ENCODE assay signal across 8 cellular contexts in the genomic region with DNA sequence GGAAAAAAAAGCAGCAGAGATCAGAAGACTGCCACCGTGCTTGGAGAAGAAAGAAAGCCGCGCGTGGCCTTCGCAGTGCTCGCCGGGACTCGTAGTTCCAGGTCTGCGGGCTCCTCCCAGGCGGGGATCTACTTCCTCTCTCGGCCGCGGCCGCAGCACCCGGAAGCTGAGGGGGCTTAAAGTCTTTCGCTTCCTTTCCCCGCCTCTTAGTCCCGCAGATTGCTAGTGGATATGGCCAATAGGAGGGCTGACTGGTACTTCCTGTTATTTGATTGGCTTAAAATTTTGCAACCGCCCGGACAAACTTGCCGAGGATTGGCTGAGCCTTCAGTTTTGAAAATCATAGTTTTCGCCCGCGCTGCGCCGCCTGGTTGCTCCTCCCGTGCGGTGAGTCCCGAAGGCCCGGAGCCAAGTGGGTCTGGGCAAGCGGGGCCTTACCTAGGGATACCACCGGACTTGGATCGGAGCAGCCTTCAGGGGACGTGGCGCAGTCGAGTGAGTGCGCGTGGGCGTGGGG. TPM values are rescaled to one million over a fixed set of nuclear protein-coding genes. Genes with fewer than 3 reads are reported as not detected.
DNase-seq lines count a peak whose midpoint lies in the region; ATAC-seq and TF ChIP-seq lines count a peak whose summit lies in the region.

A gene (plus strand): TSS at position 343 of the 517 bp plus-strand sequence. CDS start 4,151 bp downstream, outside the sequence.

- intact Hi-C loops in dorsolateral prefrontal cortex (cut with DNase I) = loop anchor here in 1 of 2 donors (1.0 kb wide), 1 partner anchor 11 kb away; no protein-coding TSS in a partner anchor

- peak within 1 kb of the TSS; percentile 49 to 71 for H3K9ac ChIP-seq in liver (ENCODE audit: low read depth in 1 of 2, low read length in 2 of 2)

- TF ChIP-seq CTCF in dorsolateral prefrontal cortex (IDR thresholded peaks at IDR 0.05 in 54 of 56, conservative IDR thresholded peaks at IDR 0.05 in 2 of 56; ENCODE audit: low read depth in 1 of 56, partially characterized antibody in 56 of 56) (peak in 43 of 56 donors; percentile 7 to 65 (median 36)), liver (IDR thresholded peaks at IDR 0.05; ENCODE audit: low read depth, low read length, missing input control) (peak; percentile 10)

- no peaks in the 10 kb centered on the region for H3K27me3 ChIP-seq in dorsolateral prefrontal cortex
- H3K27me3 ChIP-seq in liver (ENCODE audit: control insufficient read depth in 4 of 4, insufficient read depth in 4 of 4, low read length in 3 of 4) = no peaks in the 10 kb centered on the region

- H3K36me3 ChIP-seq in liver (ENCODE audit: control insufficient read depth in 4 of 4, insufficient read depth in 3 of 4, low read depth in 1 of 4, low read length in 3 of 4) = peaks cover 0 to 6% (median 0%) of the 10 kb centered on the region in 4 donors

- ATAC-seq in GM19397 (IDR thresholded peaks at IDR 0.05; ENCODE audit: unreplicated experiment) = peak; percentile 89
- ATAC-seq in HG03571 (IDR thresholded peaks at IDR 0.05; ENCODE audit: unreplicated experiment) = peak; percentile 87

- under 1% methylated on average over 39 of the region's 39 CpGs for WGBS in liver

- H3K4me3 ChIP-seq in dorsolateral prefrontal cortex (peak within 1 kb of the TSS; percentile 67 to 100 (median 92)), liver (ENCODE audit: low read depth in 1 of 3, low read length in 3 of 3) (peak within 1 kb of the TSS; percentile 72 to 96 (median 89))

- peak within 1 kb of the TSS in 52 of 59 donors; percentile 0 to 87 (median 62) for H3K27ac ChIP-seq in dorsolateral prefrontal cortex
- peak within 1 kb of the TSS; percentile 9 to 42 for H3K27ac ChIP-seq in liver (ENCODE audit: low read depth in 1 of 2, low read length in 2 of 2)

- H3K9me3 ChIP-seq in liver (ENCODE audit: control insufficient read depth in 4 of 4, low read length in 3 of 4) = no peaks in the 10 kb centered on the region

- peaks cover 0 to 17% (median 9%) of the 10 kb centered on the region in 4 donors for H3K4me1 ChIP-seq in liver (ENCODE audit: control insufficient read depth in 4 of 4, insufficient read depth in 4 of 4, low read length in 3 of 4)

- DNase-seq in CD1c-positive myeloid dendritic cell (ENCODE audit: extremely low spot score) = peak; percentile 99
- DNase-seq in NCI-H82 (lab: John Stamatoyannopoulos, UW) = peak; percentile 98
- peak; percentile 91 to 95 for DNase-seq in activated CD4-positive, alpha-beta T cell treated with anti-CD3 and anti-CD28 coated beads, Interleukin-2, amount 50 U/mL, for 48 hours
- peak; percentile 92 to 98 (median 98) for DNase-seq in dorsolateral prefrontal cortex
- DNase-seq in stimulated activated CD4-positive, alpha-beta T cell treated with anti-CD3 and anti-CD28 coated beads, Interleukin-4, amount 100 ng/mL, for 24 hours = peak; percentile 96

- no peak for TF ChIP-seq RAD21 in liver (IDR thresholded peaks at IDR 0.05)

TF ChIP-seq in liver, 16 proteins besides CTCF, POLR2A, EP300 and RAD21:
- TF ChIP-seq FOXA1 (IDR thresholded peaks at IDR 0.05) = no peak
- TF ChIP-seq HNF4G (IDR thresholded peaks at IDR 0.05) = no peak
- TF ChIP-seq NR2F2 (IDR thresholded peaks at IDR 0.05) = no peak
- peak in 1 of 2 donors; percentile 22 for TF ChIP-seq RXRA (IDR thresholded peaks at IDR 0.05)
- TF ChIP-seq, protein P1, sequence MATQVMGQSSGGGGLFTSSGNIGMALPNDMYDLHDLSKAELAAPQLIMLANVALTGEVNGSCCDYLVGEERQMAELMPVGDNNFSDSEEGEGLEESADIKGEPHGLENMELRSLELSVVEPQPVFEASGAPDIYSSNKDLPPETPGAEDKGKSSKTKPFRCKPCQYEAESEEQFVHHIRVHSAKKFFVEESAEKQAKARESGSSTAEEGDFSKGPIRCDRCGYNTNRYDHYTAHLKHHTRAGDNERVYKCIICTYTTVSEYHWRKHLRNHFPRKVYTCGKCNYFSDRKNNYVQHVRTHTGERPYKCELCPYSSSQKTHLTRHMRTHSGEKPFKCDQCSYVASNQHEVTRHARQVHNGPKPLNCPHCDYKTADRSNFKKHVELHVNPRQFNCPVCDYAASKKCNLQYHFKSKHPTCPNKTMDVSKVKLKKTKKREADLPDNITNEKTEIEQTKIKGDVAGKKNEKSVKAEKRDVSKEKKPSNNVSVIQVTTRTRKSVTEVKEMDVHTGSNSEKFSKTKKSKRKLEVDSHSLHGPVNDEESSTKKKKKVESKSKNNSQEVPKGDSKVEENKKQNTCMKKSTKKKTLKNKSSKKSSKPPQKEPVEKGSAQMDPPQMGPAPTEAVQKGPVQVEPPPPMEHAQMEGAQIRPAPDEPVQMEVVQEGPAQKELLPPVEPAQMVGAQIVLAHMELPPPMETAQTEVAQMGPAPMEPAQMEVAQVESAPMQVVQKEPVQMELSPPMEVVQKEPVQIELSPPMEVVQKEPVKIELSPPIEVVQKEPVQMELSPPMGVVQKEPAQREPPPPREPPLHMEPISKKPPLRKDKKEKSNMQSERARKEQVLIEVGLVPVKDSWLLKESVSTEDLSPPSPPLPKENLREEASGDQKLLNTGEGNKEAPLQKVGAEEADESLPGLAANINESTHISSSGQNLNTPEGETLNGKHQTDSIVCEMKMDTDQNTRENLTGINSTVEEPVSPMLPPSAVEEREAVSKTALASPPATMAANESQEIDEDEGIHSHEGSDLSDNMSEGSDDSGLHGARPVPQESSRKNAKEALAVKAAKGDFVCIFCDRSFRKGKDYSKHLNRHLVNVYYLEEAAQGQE (IDR thresholded peaks at IDR 0.05) = no peak
- TF ChIP-seq SP1 (IDR thresholded peaks at IDR 0.05) = peak; percentile 92
- TF ChIP-seq, protein P2, sequence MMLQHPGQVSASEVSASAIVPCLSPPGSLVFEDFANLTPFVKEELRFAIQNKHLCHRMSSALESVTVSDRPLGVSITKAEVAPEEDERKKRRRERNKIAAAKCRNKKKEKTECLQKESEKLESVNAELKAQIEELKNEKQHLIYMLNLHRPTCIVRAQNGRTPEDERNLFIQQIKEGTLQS (IDR thresholded peaks at IDR 0.05) = no peak
- peak in 1 of 2 donors; percentile 74 for TF ChIP-seq EGR1 (IDR thresholded peaks at IDR 0.05; ENCODE audit: low read depth in 2 of 2)
- TF ChIP-seq, protein P3, sequence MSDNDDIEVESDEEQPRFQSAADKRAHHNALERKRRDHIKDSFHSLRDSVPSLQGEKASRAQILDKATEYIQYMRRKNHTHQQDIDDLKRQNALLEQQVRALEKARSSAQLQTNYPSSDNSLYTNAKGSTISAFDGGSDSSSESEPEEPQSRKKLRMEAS (IDR thresholded peaks at IDR 0.05) = no peak
- TF ChIP-seq FOXA2 (IDR thresholded peaks at IDR 0.05) = no peak
- TF ChIP-seq, protein P4, sequence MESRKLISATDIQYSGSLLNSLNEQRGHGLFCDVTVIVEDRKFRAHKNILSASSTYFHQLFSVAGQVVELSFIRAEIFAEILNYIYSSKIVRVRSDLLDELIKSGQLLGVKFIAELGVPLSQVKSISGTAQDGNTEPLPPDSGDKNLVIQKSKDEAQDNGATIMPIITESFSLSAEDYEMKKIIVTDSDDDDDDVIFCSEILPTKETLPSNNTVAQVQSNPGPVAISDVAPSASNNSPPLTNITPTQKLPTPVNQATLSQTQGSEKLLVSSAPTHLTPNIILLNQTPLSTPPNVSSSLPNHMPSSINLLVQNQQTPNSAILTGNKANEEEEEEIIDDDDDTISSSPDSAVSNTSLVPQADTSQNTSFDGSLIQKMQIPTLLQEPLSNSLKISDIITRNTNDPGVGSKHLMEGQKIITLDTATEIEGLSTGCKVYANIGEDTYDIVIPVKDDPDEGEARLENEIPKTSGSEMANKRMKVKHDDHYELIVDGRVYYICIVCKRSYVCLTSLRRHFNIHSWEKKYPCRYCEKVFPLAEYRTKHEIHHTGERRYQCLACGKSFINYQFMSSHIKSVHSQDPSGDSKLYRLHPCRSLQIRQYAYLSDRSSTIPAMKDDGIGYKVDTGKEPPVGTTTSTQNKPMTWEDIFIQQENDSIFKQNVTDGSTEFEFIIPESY (IDR thresholded peaks at IDR 0.05) = no peak
- TF ChIP-seq JUND (IDR thresholded peaks at IDR 0.05) = no peak
- TF ChIP-seq GABPA (IDR thresholded peaks at IDR 0.05 in 1 of 2, conservative IDR thresholded peaks at IDR 0.05 in 1 of 2) = peak; percentile 87 to 96
- TF ChIP-seq TAF1 (conservative IDR thresholded peaks at IDR 0.05) = no peak
- TF ChIP-seq HNF4A (conservative IDR thresholded peaks at IDR 0.05) = peak; percentile 10 to 12
- no peak for TF ChIP-seq YY1 (IDR thresholded peaks at IDR 0.05)
TF ChIP-seq in liver: peak in this region for 5.

RNA-seq across cellular contexts. Expression of the gene that starts here (rescaled TPM):
- total RNA-seq in dorsolateral prefrontal cortex (10 to 100 TPM; 26.8 to 61.2 (median 41.1) TPM), liver (10 to 100 TPM in 1 of 2 donors, 1 to 10 TPM in 1; 5.4 to 34.4 TPM)
- 1 to 10 TPM; 2.4 to 4.1 TPM for polyA plus RNA-seq in liver

Comparison
In these comparisons a context has a peak if more than half of its experiments do, and no peak if none do; other contexts are left out.
1. Peak in every context shown above with its lines: DNase-seq, ATAC-seq, H3K4me3 ChIP-seq and H3K27ac ChIP-seq.